ENCODE assay signal across 20 cellular contexts in genomic region chr10:43815486-43815885, GRCh38.
A peak's percentile ranks its signal among the peaks of the same experiment; 100 is the strongest.
DNase-seq lines count a peak whose midpoint lies in the region; ATAC-seq and TF ChIP-seq lines count a peak whose summit lies in the region.
"Had no signal": no experiment of that assay in that cellular context is flagged by ENCODE, and none has a peak within 500 bp of the region (broad histone marks: within the 10 kb centered on the region; RNA-seq: fewer than 3 reads in every experiment).

No MANE protein-coding gene starts in this region.

- peak overlapping the region; percentile 80 for H3K27ac Mint-ChIP-seq in activated CD4-positive, alpha-beta T cell treated with anti-CD3 and anti-CD28 coated beads for 36 hours
- peak overlapping the region; percentile 85 for H3K27ac Mint-ChIP-seq in activated naive CD8-positive, alpha-beta T cell treated with anti-CD3 and anti-CD28 coated beads for 36 hours
- no peak overlapping the region for H3K27ac Mint-ChIP-seq in endothelial cell (ENCODE audit: unreplicated experiment)
- H3K27ac Mint-ChIP-seq: brain had no signal

- peak; percentile 22 for DNase-seq in activated CD4-positive, alpha-beta T cell treated with anti-CD3 and anti-CD28 coated beads for 36 hours
- no peak for DNase-seq in activated CD4-positive, alpha-beta T cell treated with anti-CD3 and anti-CD28 coated beads, Interleukin-2, amount 50 U/mL, for 4 hours
- DNase-seq in GM23248: no peak
- no peak for DNase-seq in activated naive CD8-positive, alpha-beta T cell treated with anti-CD3 and anti-CD28 coated beads for 36 hours
- DNase-seq in breast epithelium (ENCODE audit: low spot score in 2 of 2): no peak
- no peak for DNase-seq in endothelial cell (ENCODE audit: low spot score)
- DNase-seq: activated effector memory CD4-positive, alpha-beta T cell treated with anti-CD3 and anti-CD28 coated beads, Interleukin-2, amount 50 U/mL, for 16 hours; C1 segment of cervical spinal cord; dermis blood vessel endothelial cell; DMS79; erythroblast; NCI-H1048; NCI-H2081; NCI-H524; posterior cingulate gyrus; SJCRH30; transverse colon had no signal

- H3K27ac ChIP-seq in GM23248 (0 out of 2 replicates have a peak overlapping the region, but pooled peaks have one; percentile 79), rectal smooth muscle tissue (ENCODE audit: low read depth, low read length) (peak overlapping the region; percentile 35), breast epithelium (no peak overlapping the region)
- H3K27ac ChIP-seq: SJCRH30 had no signal

- H3K4me1 Mint-ChIP-seq in activated CD4-positive, alpha-beta T cell treated with anti-CD3 and anti-CD28 coated beads for 36 hours: peaks cover 49% of the 10 kb centered on the region
- peaks cover 45% of the 10 kb centered on the region for H3K4me1 Mint-ChIP-seq in activated naive CD8-positive, alpha-beta T cell treated with anti-CD3 and anti-CD28 coated beads for 36 hours
- H3K4me1 Mint-ChIP-seq in endothelial cell (ENCODE audit: unreplicated experiment): peaks cover 8% of the 10 kb centered on the region

- CTCF ChIA-PET in activated CD4-positive, alpha-beta T cell treated with anti-CD3 and anti-CD28 coated beads for 36 hours (lab: Charles Lee): no interaction called here

- intact Hi-C loops in activated CD4-positive, alpha-beta T cell treated with anti-CD3 and anti-CD28 coated beads for 36 hours (cut with DNase I, micrococcal nuclease): loop anchor here in 1 of 2 experiments (5.0 to 10.0 kb wide), 3 partner anchors 218 to 691 kb away; partner anchors contain the start of gene HNRNPF
- intact Hi-C loops in breast epithelium (cut with DNase I; ENCODE audit: low total_unique reads): no loop called here

- H3K36me3 Mint-ChIP-seq in activated CD4-positive, alpha-beta T cell treated with anti-CD3 and anti-CD28 coated beads for 36 hours (ENCODE audit: low read depth): no peaks in the 10 kb centered on the region
- H3K36me3 Mint-ChIP-seq in activated naive CD8-positive, alpha-beta T cell treated with anti-CD3 and anti-CD28 coated beads for 36 hours: peaks cover 2% of the 10 kb centered on the region
- H3K36me3 Mint-ChIP-seq in endothelial cell (ENCODE audit: low read depth, unreplicated experiment): no peaks in the 10 kb centered on the region
- H3K36me3 Mint-ChIP-seq: brain had no signal

- H3K4me2 ChIP-seq in GM23248 (ENCODE audit: unreplicated experiment): peak overlapping the region; percentile 62

- H3K9ac ChIP-seq in GM23248: no peak overlapping the region
- no peak overlapping the region for H3K9ac ChIP-seq in rectal smooth muscle tissue (ENCODE audit: low read length)

- POLR2A ChIA-PET in activated CD4-positive, alpha-beta T cell treated with anti-CD3 and anti-CD28 coated beads for 36 hours (lab: Charles Lee): no interaction called here

- WGBS in GM23248 (ENCODE audit: low coverage in 1 of 2, low lambda C conversion rate in 2 of 2, missing lambda C conversion rate in 2 of 2), 2 experiments: 79 to 87% methylated on average over 2 of the region's 2 CpGs

- peaks cover 40% of the 10 kb centered on the region for H3F3A ChIP-seq in GM23248 (ENCODE audit: insufficient read depth)

- no peak for TF ChIP-seq POLR2A in breast epithelium (IDR thresholded peaks at IDR 0.05)

- no peaks in the 10 kb centered on the region for H3K9me2 ChIP-seq in GM23248 (ENCODE audit: insufficient read depth)

- H3K27me3 Mint-ChIP-seq in activated CD4-positive, alpha-beta T cell treated with anti-CD3 and anti-CD28 coated beads for 36 hours: no peaks in the 10 kb centered on the region
- H3K27me3 Mint-ChIP-seq in activated naive CD8-positive, alpha-beta T cell treated with anti-CD3 and anti-CD28 coated beads for 36 hours: no peaks in the 10 kb centered on the region
- no peaks in the 10 kb centered on the region for H3K27me3 Mint-ChIP-seq in endothelial cell (ENCODE audit: unreplicated experiment)

- H3K9me3 ChIP-seq in GM23248 (ENCODE audit: low read depth): no peaks in the 10 kb centered on the region
- H3K9me3 ChIP-seq in breast epithelium: no peaks in the 10 kb centered on the region
- H3K9me3 ChIP-seq: SJCRH30, transverse colon had no signal

- H3K9me3 Mint-ChIP-seq in activated CD4-positive, alpha-beta T cell treated with anti-CD3 and anti-CD28 coated beads for 36 hours (ENCODE audit: low read depth): no peaks in the 10 kb centered on the region
- no peaks in the 10 kb centered on the region for H3K9me3 Mint-ChIP-seq in activated naive CD8-positive, alpha-beta T cell treated with anti-CD3 and anti-CD28 coated beads for 36 hours
- H3K9me3 Mint-ChIP-seq in endothelial cell (ENCODE audit: unreplicated experiment): no peaks in the 10 kb centered on the region

- H3K4me1 ChIP-seq in GM23248 (ENCODE audit: insufficient read depth) (peaks cover 45% of the 10 kb centered on the region), rectal smooth muscle tissue (ENCODE audit: control insufficient read depth, insufficient read depth, low read length) (peaks cover 12% of the 10 kb centered on the region), breast epithelium (no peaks in the 10 kb centered on the region)
- H3K4me1 ChIP-seq: SJCRH30 had no signal

- H3K27me3 ChIP-seq in GM23248 (replicated peaks; ENCODE audit: insufficient read depth) (no peaks in the 10 kb centered on the region), rectal smooth muscle tissue (ENCODE audit: control insufficient read depth, insufficient read depth, low read length) (no peaks in the 10 kb centered on the region), breast epithelium (no peaks in the 10 kb centered on the region)
- H3K27me3 ChIP-seq: SJCRH30, transverse colon had no signal

- H3K36me3 ChIP-seq in GM23248 (ENCODE audit: low read depth) (no peaks in the 10 kb centered on the region), rectal smooth muscle tissue (ENCODE audit: control insufficient read depth, insufficient read depth, low read length) (no peaks in the 10 kb centered on the region), breast epithelium (no peaks in the 10 kb centered on the region)
- H3K36me3 ChIP-seq: SJCRH30, transverse colon had no signal

- in situ Hi-C loops in GM23248 (cut with MboI): no loop called here

- H3K4me3 Mint-ChIP-seq in activated CD4-positive, alpha-beta T cell treated with anti-CD3 and anti-CD28 coated beads for 36 hours: no peak overlapping the region
- H3K4me3 Mint-ChIP-seq in activated naive CD8-positive, alpha-beta T cell treated with anti-CD3 and anti-CD28 coated beads for 36 hours: peak overlapping the region; percentile 18
- H3K4me3 Mint-ChIP-seq in endothelial cell (ENCODE audit: unreplicated experiment): no peak overlapping the region
- H3K4me3 Mint-ChIP-seq: brain had no signal

- H3K79me2 ChIP-seq in GM23248 (ENCODE audit: insufficient read depth): no peaks in the 10 kb centered on the region

- H2AFZ ChIP-seq in GM23248: no peak overlapping the region

- ATAC-seq in activated CD4-positive, alpha-beta T cell treated with anti-CD3 and anti-CD28 coated beads for 36 hours: peak; percentile 58
- no peak for ATAC-seq in HG03571 (IDR thresholded peaks at IDR 0.05; ENCODE audit: unreplicated experiment)

- H4K20me1 ChIP-seq in GM23248 (ENCODE audit: insufficient read depth): no peaks in the 10 kb centered on the region

- TF ChIP-seq CTCF in breast epithelium (IDR thresholded peaks at IDR 0.05) (no peak), endothelial cell (IDR thresholded peaks at IDR 0.05; ENCODE audit: unreplicated experiment) (no peak)

- no peak overlapping the region for H3K4me3 ChIP-seq in GM23248
- no peak overlapping the region for H3K4me3 ChIP-seq in rectal smooth muscle tissue (ENCODE audit: low read length)
- H3K4me3 ChIP-seq in breast epithelium: no peak overlapping the region
- H3K4me3 ChIP-seq: SJCRH30, transverse colon had no signal

Comparison
In these comparisons a context has a peak if more than half of its experiments do, and no peak if none do; other contexts are left out.
1. H3K27ac ChIP-seq: peak in GM23248 (single experiment) and rectal smooth muscle tissue (single experiment); none in breast epithelium (0 of 2).